22 cellular contexts compared by ENCODE assay signal in the genomic region with DNA sequence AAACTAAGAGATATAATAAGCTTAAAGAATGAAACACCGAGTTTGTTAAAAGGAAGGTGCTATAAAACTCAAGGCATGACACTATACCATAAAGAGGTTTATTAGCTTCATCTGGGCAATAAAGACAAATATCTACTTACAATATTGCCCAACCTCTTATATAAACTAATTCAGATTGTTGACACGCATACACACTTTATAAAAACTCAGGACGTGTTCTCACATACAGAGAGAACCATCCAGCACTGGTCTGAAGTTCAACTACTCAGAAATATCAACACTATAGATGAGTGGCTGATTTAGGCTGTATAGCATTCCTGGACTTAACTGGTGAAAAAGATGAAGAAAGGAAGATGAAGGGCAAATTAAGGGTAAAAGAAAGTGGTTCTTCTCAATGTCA.
"Had no signal": no experiment of that assay in that cellular context is flagged by ENCODE, and none has a peak within 500 bp of the region (broad histone marks: within the 10 kb centered on the region; RNA-seq: fewer than 3 reads in every experiment).

No MANE protein-coding gene starts in this region.

- FAIRE-seq: K562 had no signal

- ATAC-seq: K562 had no signal

- H3K27ac ChIP-seq: KMS-11, RWPE1 had no signal

- H3K4me2 ChIP-seq: KMS-11, SK-N-SH had no signal

- H3K9ac ChIP-seq: KMS-11, SK-N-SH had no signal

- H3K9me3 ChIP-seq: SK-N-SH had no signal

- H3K4me3 ChIP-seq: K562 had no signal

- DNase-seq: Kasumi-1, MV-4-11, NCI-H1048, NCI-H1105, NCI-H1417 treated with DMSO at 0.1 percent for 48 hours, NCI-H146, NCI-H1694 treated with DMSO at 0.1 percent for 48 hours, NCI-H1930, NCI-H2081 treated with DMSO at 0.1 percent for 48 hours, NCI-H2171, NCI-H226, NCI-H446, NCI-H510A, NCI-H524 treated with DMSO at 0.1 percent for 48 hours, NCI-H69, NCI-H774, SHP77, SK-N-SH, SW 1271 had no signal
